Comparison of ENCODE assay signal across 25 cellular contexts in genomic region chr16:81329947-81330346, GRCh38. TPM values are rescaled to one million over a fixed set of nuclear protein-coding genes. Genes with fewer than 3 reads are reported as not detected.
DNase-seq lines count a peak whose midpoint lies in the region; ATAC-seq and TF ChIP-seq lines count a peak whose summit lies in the region.
"Had no signal": no experiment of that assay in that cellular context is flagged by ENCODE, and none has a peak within 500 bp of the region (broad histone marks: within the 10 kb centered on the region; RNA-seq: fewer than 3 reads in every experiment).

No MANE protein-coding gene starts in this region.

- H3K9me3 Mint-ChIP-seq in neural crest cell, result no peaks in the 10 kb centered on the region
- H3K9me3 Mint-ChIP-seq in activated CD4-positive, alpha-beta memory T cell treated with anti-CD3 and anti-CD28 coated beads, Interleukin-2, amount 10 ng/mL, durations not matched to agents 7 days and 5 days, result no peaks in the 10 kb centered on the region
- H3K9me3 Mint-ChIP-seq: CD8-positive, alpha-beta T cell; GM23338; H9 had no signal

- H3K4me2 ChIP-seq in SK-N-SH, result no peak overlapping the region
- H3K4me2 ChIP-seq: GM23338 had no signal

- H3K4me3 ChIP-seq in SK-N-SH (ENCODE audit: low read depth in 2 of 2, low read length in 1 of 2), result no peak overlapping the region
- H3K4me3 ChIP-seq in esophagus squamous epithelium, result no peak overlapping the region
- H3K4me3 ChIP-seq: GM23338 had no signal

- H2AFZ ChIP-seq in SK-N-SH (ENCODE audit: low read depth), result no peak overlapping the region
- H2AFZ ChIP-seq: GM23338 had no signal

- TF ChIP-seq POLR2A in esophagus squamous epithelium (IDR thresholded peaks at IDR 0.05), result no peak

- H3K4me1 ChIP-seq in SK-N-SH (ENCODE audit: control insufficient read depth in 1 of 2, insufficient read depth in 2 of 2, low read depth in 1 of 2, low read length in 1 of 2) (peaks cover 0 to 8% of the 10 kb centered on the region in 2 experiments; a peak in 2 of 4 replicates), esophagus squamous epithelium (peaks cover 8 to 84% (median 12%) of the 10 kb centered on the region in 3 donors)

- peak overlapping the region; percentile 63 for H3K27ac Mint-ChIP-seq in neural crest cell (ENCODE audit: unreplicated experiment)
- no peak overlapping the region for H3K27ac Mint-ChIP-seq in activated CD4-positive, alpha-beta memory T cell treated with anti-CD3 and anti-CD28 coated beads, Interleukin-2, amount 10 ng/mL, durations not matched to agents 7 days and 5 days
- H3K27ac Mint-ChIP-seq: B cell; CD8-positive, alpha-beta T cell; GM23338; H9 had no signal

- H3K4me1 Mint-ChIP-seq in neural crest cell, result peaks cover 11% of the 10 kb centered on the region
- peaks cover 3% of the 10 kb centered on the region for H3K4me1 Mint-ChIP-seq in activated CD4-positive, alpha-beta memory T cell treated with anti-CD3 and anti-CD28 coated beads, Interleukin-2, amount 10 ng/mL, durations not matched to agents 7 days and 5 days
- H3K4me1 Mint-ChIP-seq: B cell had no signal

- no peaks in the 10 kb centered on the region for H3K9me2 ChIP-seq in SK-N-SH

- TF ChIP-seq EP300 in SK-N-SH (IDR thresholded peaks at IDR 0.05; ENCODE audit: borderline replicate concordance in 1 of 2, low read depth in 1 of 2, low read length in 1 of 2), result no peak

- H3K27me3 Mint-ChIP-seq in neural crest cell (ENCODE audit: low read depth), result no peaks in the 10 kb centered on the region
- no peaks in the 10 kb centered on the region for H3K27me3 Mint-ChIP-seq in activated CD4-positive, alpha-beta memory T cell treated with anti-CD3 and anti-CD28 coated beads, Interleukin-2, amount 10 ng/mL, durations not matched to agents 7 days and 5 days
- H3K27me3 Mint-ChIP-seq: B cell had no signal

- no peak overlapping the region for H3K9ac ChIP-seq in SK-N-SH

- peaks cover 52% of the 10 kb centered on the region for H3K79me2 ChIP-seq in SK-N-SH (ENCODE audit: insufficient read depth)

- peaks cover 9% of the 10 kb centered on the region for H3K36me3 Mint-ChIP-seq in neural crest cell (ENCODE audit: low read depth)
- peaks cover 8% of the 10 kb centered on the region for H3K36me3 Mint-ChIP-seq in activated CD4-positive, alpha-beta memory T cell treated with anti-CD3 and anti-CD28 coated beads, Interleukin-2, amount 10 ng/mL, durations not matched to agents 7 days and 5 days (ENCODE audit: low read depth)

- no peak for TF ChIP-seq RAD21 in SK-N-SH (IDR thresholded peaks at IDR 0.05; ENCODE audit: low read length)

- no peak overlapping the region for H3K4me3 Mint-ChIP-seq in neural crest cell
- no peak overlapping the region for H3K4me3 Mint-ChIP-seq in activated CD4-positive, alpha-beta memory T cell treated with anti-CD3 and anti-CD28 coated beads, Interleukin-2, amount 10 ng/mL, durations not matched to agents 7 days and 5 days
- H3K4me3 Mint-ChIP-seq: B cell; CD8-positive, alpha-beta T cell; GM23338; H9 had no signal

- ATAC-seq in SK-N-SH treated with all-trans-retinoic acid at 6 μM for 48 hours (peak; percentile 57; the same call in 2 of the 3 replicates), GM19023 (IDR thresholded peaks at IDR 0.05; ENCODE audit: unreplicated experiment) (no peak)
- ATAC-seq: CD8-positive, alpha-beta T cell; GM23338; HepG2 had no signal

- TF ChIP-seq CTCF in SK-N-SH (IDR thresholded peaks at IDR 0.05), result no peak
- TF ChIP-seq CTCF in esophagus squamous epithelium (IDR thresholded peaks at IDR 0.05), result no peak
- TF ChIP-seq CTCF in neural crest cell (conservative IDR thresholded peaks at IDR 0.05), result no peak

- POLR2A ChIA-PET in SK-N-SH (lab: Yijun Ruan, JAX), result no interaction called here
- POLR2A ChIA-PET in activated CD4-positive, alpha-beta memory T cell treated with anti-CD3 and anti-CD28 coated beads, Interleukin-2, amount 10 ng/mL, durations not matched to agents 7 days and 5 days (lab: Charles Lee), result no interaction called here

- CTCF ChIA-PET in SK-N-SH (lab: Yijun Ruan, JAX), result interaction anchor here (1.0 kb wide), 1 partner anchor 11 kb away, joined by 3 read pairs; no protein-coding TSS in a partner anchor
- CTCF ChIA-PET in activated CD4-positive, alpha-beta memory T cell treated with anti-CD3 and anti-CD28 coated beads, Interleukin-2, amount 10 ng/mL, durations not matched to agents 7 days and 5 days (lab: Charles Lee), result no interaction called here

- H3K36me3 ChIP-seq in SK-N-SH (replicated peaks in 1 of 2; ENCODE audit: control insufficient read depth in 1 of 2, insufficient read depth in 2 of 2, low read length in 1 of 2), result no peaks in the 10 kb centered on the region
- peaks cover 0 to 11% (median 0%) of the 10 kb centered on the region in 3 donors for H3K36me3 ChIP-seq in esophagus squamous epithelium

- no peak overlapping the region; a peak in 1 of 4 replicates for H3K27ac ChIP-seq in SK-N-SH (ENCODE audit: low read depth in 2 of 2, low read length in 1 of 2)
- peak overlapping the region in 3 of 4 donors; percentile 12 to 88 (median 81) for H3K27ac ChIP-seq in esophagus squamous epithelium
- H3K27ac ChIP-seq: 22Rv1, C4-2B had no signal

- no peaks in the 10 kb centered on the region for H3F3A ChIP-seq in SK-N-SH (replicated peaks; ENCODE audit: insufficient read depth)

- 87% methylated on average over 5 of the region's 5 CpGs for WGBS in SK-N-SH (ENCODE audit: low lambda C conversion rate)
- 54 to 61% methylated on average over 5 of the region's 5 CpGs for WGBS in esophagus squamous epithelium, 2 donors

- intact Hi-C loops in esophagus squamous epithelium (cut with DNase I), result no loop called here

- H4K20me1 ChIP-seq in SK-N-SH (ENCODE audit: insufficient read depth), result no peaks in the 10 kb centered on the region

- H3K27me3 ChIP-seq in SK-N-SH (ENCODE audit: insufficient read depth) (no peaks in the 10 kb centered on the region), esophagus squamous epithelium (no peaks in the 10 kb centered on the region)

- no peaks in the 10 kb centered on the region for H3K9me3 ChIP-seq in SK-N-SH
- H3K9me3 ChIP-seq in esophagus squamous epithelium, result no peaks in the 10 kb centered on the region
- H3K9me3 ChIP-seq: Caco-2 had no signal

- DNase-seq in SK-N-SH, result no peak
- peak; percentile 47 for DNase-seq in SK-N-DZ (ENCODE audit: low spot score)
- no peak for DNase-seq in esophagus squamous epithelium (lab: John Stamatoyannopoulos, UW)
- no peak for DNase-seq in neural crest cell (ENCODE audit: low read depth, low spot score)
- no peak for DNase-seq in NCI-H2196 (lab: John Stamatoyannopoulos, UW; ENCODE audit: unreplicated experiment)
- no peak for DNase-seq in activated CD4-positive, alpha-beta memory T cell treated with anti-CD3 and anti-CD28 coated beads, Interleukin-2, amount 10 ng/mL, durations not matched to agents 7 days and 5 days
- DNase-seq: Caco-2; CD8-positive, alpha-beta T cell; H9; Kasumi-1; MV-4-11; NCI-H1105; NCI-H146; NCI-H1930; NCI-H2227 treated with DMSO at 0.1 percent for 48 hours; NCI-H526 treated with DMSO at 0.1 percent for 48 hours; RPMI8226; SHP77 treated with DMSO at 0.1 percent for 48 hours had no signal

TF ChIP-seq in SK-N-SH treated with all-trans-retinoic acid at 6 μM for 48 hours, 23 proteins besides CTCF, POLR2A, EP300 and RAD21 (continues in another document):
- TF ChIP-seq SNAI2 (CRISPR knock-in tag; IDR thresholded peaks at IDR 0.05), result no peak
- TF ChIP-seq ZFP3 (CRISPR knock-in tag; IDR thresholded peaks at IDR 0.05), result no peak
- TF ChIP-seq ZNF70 (CRISPR knock-in tag; IDR thresholded peaks at IDR 0.05), result no peak

TF ChIP-seq in SK-N-SH, 30 proteins besides CTCF, POLR2A, EP300 and RAD21 (continues in another document):
- TF ChIP-seq JUND (IDR thresholded peaks at IDR 0.05) (no peak), GATA2 (CRISPR knock-in tag; IDR thresholded peaks at IDR 0.05) (no peak), TCF12 (IDR thresholded peaks at IDR 0.05) (no peak), ZBTB33 (IDR thresholded peaks at IDR 0.05; ENCODE audit: borderline replicate concordance, low read depth) (no peak), ELF1 (IDR thresholded peaks at IDR 0.05) (no peak)

RNA-seq across cellular contexts. Expression of gene GAN, which starts 15.2 kb away (rescaled TPM):
- 0.79 and 0.99 TPM in 2 replicates for polyA plus RNA-seq in SK-N-SH (2012; rRNA removed)
- 0.87 and 0.94 TPM in 2 replicates for polyA plus RNA-seq in SK-N-SH (2012; cell fraction: cytosol; rRNA removed)
- polyA plus RNA-seq in SK-N-SH (2012; cell fraction: nucleus; rRNA removed), result 1.2 and 1.9 TPM in 2 replicates
- polyA plus RNA-seq in SK-N-DZ (2014; cell fraction: cytosol; rRNA removed), result 6.0 and 8.1 TPM in 2 replicates
- polyA plus RNA-seq in SK-N-DZ (2014; cell fraction: nucleus; rRNA removed), result 5.2 and 5.9 TPM in 2 replicates
- total RNA-seq in esophagus squamous epithelium, result 10 to 100 TPM; 16.7 to 28.0 (median 21.7) TPM
- 16.1 and 18.6 TPM in 2 replicates for total RNA-seq in neural crest cell
- total RNA-seq in activated CD4-positive, alpha-beta memory T cell treated with anti-CD3 and anti-CD28 coated beads, Interleukin-2, amount 10 ng/mL, durations not matched to agents 7 days and 5 days, result 1 to 10 TPM; 8.4 to 8.9 TPM

Comparison
In these comparisons a context has a peak if more than half of its experiments do, and no peak if none do; other contexts are left out.
1. H3K27ac ChIP-seq: peak in esophagus squamous epithelium (3 of 4); none in SK-N-SH (0 of 2).